In the genomic region with DNA sequence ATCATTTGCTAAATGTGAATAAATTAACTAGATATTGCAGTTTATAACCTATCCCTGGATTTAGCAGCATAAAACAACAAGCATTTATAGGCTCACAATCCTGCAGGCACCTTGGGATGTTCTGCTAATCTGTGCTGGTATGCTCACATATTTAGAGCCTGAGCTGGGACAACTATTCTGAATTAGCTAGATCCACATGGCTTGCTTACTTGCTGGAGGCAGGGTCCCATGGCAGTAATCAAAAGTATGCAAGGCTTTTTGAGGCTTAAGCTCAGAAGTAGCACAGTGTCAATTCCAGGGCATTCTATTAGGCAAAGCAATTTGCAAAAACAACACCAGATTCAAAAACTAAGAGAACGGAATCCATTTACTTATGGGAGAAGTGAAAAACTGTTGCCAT, we compare ENCODE assay signal across 26 cellular contexts.
"Had no signal": no experiment of that assay in that cellular context is flagged by ENCODE, and none has a peak within 500 bp of the region (broad histone marks: within the 10 kb centered on the region; RNA-seq: fewer than 3 reads in every experiment).

No MANE protein-coding gene starts in this region.

- H3K4me1 ChIP-seq: heart right ventricle, lower lobe of right lung, parathyroid adenoma, prostate gland, sigmoid colon, spleen, tibial nerve, upper lobe of left lung had no signal

- H3K4me1 Mint-ChIP-seq: mesothelial cell of epicardium; naive B cell; neural crest cell; stimulated activated naive B cell treated with anti-CD40 and anti-IgM and Interleukin-4, amounts not matched to agents 10 μg/mL and 1 μg/mL and 100 μg/mL, for 72 hours had no signal

- H3K36me3 Mint-ChIP-seq: mesothelial cell of epicardium; naive B cell; natural killer cell treated with Interleukin-12 subunit alpha and Interleukin-12 subunit beta and Interleukin-15 and Interleukin-18, amount 100 ng/mL, for 72 hours; stimulated activated naive B cell treated with anti-CD40 and anti-IgM and Interleukin-4, amounts not matched to agents 10 μg/mL and 1 μg/mL and 100 μg/mL, for 72 hours had no signal

- H2AFZ ChIP-seq: parathyroid adenoma had no signal

- H3K9me3 Mint-ChIP-seq: mesothelial cell of epicardium; naive B cell; neural crest cell; stimulated activated naive B cell treated with anti-CD40 and anti-IgM and Interleukin-4, amounts not matched to agents 10 μg/mL and 1 μg/mL and 100 μg/mL, for 72 hours; stimulated activated naive CD8-positive, alpha-beta T cell treated with anti-CD3 and anti-CD28 coated beads, Interleukin-15, Interleukin-2, amounts not matched to agents 100 ng/mL and 50 ng/mL, for 24 hours had no signal

- DNase-seq: dorsolateral prefrontal cortex; effector CD4-positive, alpha-beta T cell; foreskin melanocyte; glutamatergic neuron; heart right ventricle; hippocampal formation; left ventricle myocardium superior; lower lobe of right lung; mucosa of descending colon; naive B cell; right cardiac atrium; sigmoid colon; spleen; stimulated activated naive B cell treated with anti-CD40 and anti-IgM and Interleukin-4, amounts not matched to agents 10 μg/mL and 1 μg/mL and 100 μg/mL, for 72 hours; upper lobe of left lung had no signal

- H3K27ac Mint-ChIP-seq: mesothelial cell of epicardium; naive B cell; natural killer cell treated with Interleukin-12 subunit alpha and Interleukin-12 subunit beta and Interleukin-15 and Interleukin-18, amount 100 ng/mL, for 72 hours; stimulated activated naive B cell treated with anti-CD40 and anti-IgM and Interleukin-4, amounts not matched to agents 10 μg/mL and 1 μg/mL and 100 μg/mL, for 72 hours; stimulated activated naive CD8-positive, alpha-beta T cell treated with anti-CD3 and anti-CD28 coated beads, Interleukin-15, Interleukin-2, amounts not matched to agents 100 ng/mL and 50 ng/mL, for 24 hours had no signal

- H3K27me3 ChIP-seq: dorsolateral prefrontal cortex, heart right ventricle, sigmoid colon, spleen, tibial nerve, upper lobe of left lung had no signal

- H3K4me3 ChIP-seq: dorsolateral prefrontal cortex, heart right ventricle, lower lobe of right lung, mucosa of descending colon, prostate gland, sigmoid colon, skin epidermis, spleen, thoracic aorta, tibial nerve, upper lobe of left lung had no signal

- H3K27ac ChIP-seq: dorsolateral prefrontal cortex, epithelial cell of prostate, heart right ventricle, lower lobe of right lung, parathyroid adenoma, prostate gland, sigmoid colon, skin epidermis, spleen, thoracic aorta, tibial nerve, upper lobe of left lung had no signal

- H3K79me2 ChIP-seq: parathyroid adenoma had no signal

- H3K4me3 Mint-ChIP-seq: mesothelial cell of epicardium; naive B cell; natural killer cell treated with Interleukin-12 subunit alpha and Interleukin-12 subunit beta and Interleukin-15 and Interleukin-18, amount 100 ng/mL, for 72 hours; neural crest cell; stimulated activated naive B cell treated with anti-CD40 and anti-IgM and Interleukin-4, amounts not matched to agents 10 μg/mL and 1 μg/mL and 100 μg/mL, for 72 hours; stimulated activated naive CD8-positive, alpha-beta T cell treated with anti-CD3 and anti-CD28 coated beads, Interleukin-15, Interleukin-2, amounts not matched to agents 100 ng/mL and 50 ng/mL, for 24 hours had no signal

- ATAC-seq: esophagus mucosa; heart right ventricle; left ventricle myocardium superior; lower lobe of right lung; mucosa of descending colon; natural killer cell treated with Interleukin-12 subunit alpha and Interleukin-12 subunit beta and Interleukin-15 and Interleukin-18, amount 100 ng/mL, for 72 hours; right cardiac atrium; stimulated activated naive B cell treated with anti-CD40 and anti-IgM and Interleukin-4, amounts not matched to agents 10 μg/mL and 1 μg/mL and 100 μg/mL, for 72 hours had no signal

- H3K36me3 ChIP-seq: heart right ventricle, lower lobe of right lung, prostate gland, sigmoid colon, spleen, thoracic aorta, tibial nerve, upper lobe of left lung had no signal

- H3K9me3 ChIP-seq: heart right ventricle, lower lobe of right lung, mucosa of descending colon, prostate gland, sigmoid colon, spleen, thoracic aorta, tibial nerve, upper lobe of left lung had no signal

- H3K27me3 Mint-ChIP-seq: natural killer cell treated with Interleukin-12 subunit alpha and Interleukin-12 subunit beta and Interleukin-15 and Interleukin-18, amount 100 ng/mL, for 72 hours; stimulated activated naive B cell treated with anti-CD40 and anti-IgM and Interleukin-4, amounts not matched to agents 10 μg/mL and 1 μg/mL and 100 μg/mL, for 72 hours; stimulated activated naive CD8-positive, alpha-beta T cell treated with anti-CD3 and anti-CD28 coated beads, Interleukin-15, Interleukin-2, amounts not matched to agents 100 ng/mL and 50 ng/mL, for 24 hours had no signal

- H3K9ac ChIP-seq: parathyroid adenoma had no signal
